Comparison of ENCODE assay signal across 14 cellular contexts in the genomic region with DNA sequence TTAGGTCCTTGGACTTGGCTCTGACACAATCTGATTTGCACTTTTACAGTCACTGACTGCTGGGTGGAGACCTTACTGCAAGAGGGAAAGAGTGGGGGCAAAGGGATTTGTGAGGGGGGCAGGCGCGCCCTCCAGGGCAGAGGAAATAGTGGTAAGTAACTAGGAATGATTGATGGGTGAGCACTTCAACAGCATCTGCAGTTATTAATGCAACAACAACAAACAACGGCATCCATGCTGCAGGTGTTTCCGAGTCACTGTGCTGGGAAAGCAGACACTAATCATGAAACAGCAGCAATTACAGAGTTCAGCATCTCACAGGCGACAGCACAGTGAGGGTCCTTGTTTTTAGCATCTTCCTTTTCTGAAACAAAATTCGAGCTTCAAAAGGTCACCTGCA.
"Had no signal": no experiment of that assay in that cellular context is flagged by ENCODE, and none has a peak within 500 bp of the region (broad histone marks: within the 10 kb centered on the region; RNA-seq: fewer than 3 reads in every experiment).

No MANE protein-coding gene starts in this region.

- H3K27ac ChIP-seq: ascending aorta, esophagus squamous epithelium, neutrophil had no signal

- H3K27me3 ChIP-seq: ascending aorta, esophagus squamous epithelium, neutrophil had no signal

- H3K36me3 ChIP-seq: ascending aorta had no signal

- H3K4me1 ChIP-seq: ascending aorta had no signal

- H3K4me3 ChIP-seq: ascending aorta, esophagus squamous epithelium, lung had no signal

- DNase-seq: activated CD4-positive, alpha-beta memory T cell treated with anti-CD3 and anti-CD28 coated beads, Interleukin-2, amount 10 ng/mL, durations not matched to agents 7 days and 5 days; activated CD4-positive, alpha-beta T cell treated with anti-CD3 and anti-CD28 coated beads for 1 hour; activated CD8-positive, alpha-beta memory T cell treated with anti-CD3 and anti-CD28 coated beads, Interleukin-2, amount 50 U/mL, for 48 hours; activated naive CD4-positive, alpha-beta T cell; activated naive CD8-positive, alpha-beta T cell treated with anti-CD3 and anti-CD28 coated beads, Interleukin-2, amount 50 U/mL, for 24 hours; esophagus squamous epithelium; foreskin fibroblast; left colon; midbrain; stimulated activated CD4-positive, alpha-beta T cell treated with anti-CD3 and anti-CD28 coated beads, Interleukin-1b, Interleukin-23, amount 100 ng/mL, for 48 hours; stimulated activated naive B cell treated with anti-CD40 and anti-IgM and Interleukin-4, amounts not matched to agents 10 μg/mL and 1 μg/mL and 100 μg/mL, for 72 hours had no signal

- H3K9me3 ChIP-seq: ascending aorta, esophagus squamous epithelium, neutrophil had no signal
